In genomic region chr4:116980436-116980835, GRCh38 we compare ENCODE assay signal across 7 cellular contexts.
DNase-seq lines count a peak whose midpoint lies in the region; ATAC-seq, FAIRE-seq and TF ChIP-seq lines count a peak whose summit lies in the region.
"Not testable (repeated sequence)": the region's sequence is repeated elsewhere in the genome, so short reads cannot be mapped to it uniquely, and the experiment has no call there.

No MANE protein-coding gene starts in this region.

- H2AK5ac ChIP-seq in neuronal stem cell (ENCODE audit: low read depth, low read length) = not testable (repeated sequence)

- not testable (repeated sequence) for H4K91ac ChIP-seq in neuronal stem cell (ENCODE audit: low read depth, low read length, poor library complexity)

- not testable (repeated sequence) for H2BK5ac ChIP-seq in neuronal stem cell (ENCODE audit: low read length)

- not testable (repeated sequence) for H3K14ac ChIP-seq in neuronal stem cell (ENCODE audit: low read length)

- H3K27ac ChIP-seq in PC-3 (ENCODE audit: low read length) = peak overlapping the region; percentile 51
- H3K27ac ChIP-seq in WERI-Rb-1; colonic mucosa; neuronal stem cell (replicated peaks; ENCODE audit: low read length): not testable (repeated sequence)

- not testable (repeated sequence) for H3K79me1 ChIP-seq in neuronal stem cell (ENCODE audit: low read depth, low read length)

- not testable (repeated sequence) for H3K9ac ChIP-seq in PC-3 (ENCODE audit: low read length); colonic mucosa (ENCODE audit: low read depth in 2 of 2, low read length in 2 of 2); neuronal stem cell (ENCODE audit: low read depth, low read length, poor library complexity)

- peak; percentile 44 for FAIRE-seq in D721Med (lab: Jason Lieb, UNC)

- peak overlapping the region; percentile 36; the same call in 1 of the 2 replicates for H3K4me3 ChIP-seq in PC-3 (ENCODE audit: low read length)
- not testable (repeated sequence) for H3K4me3 ChIP-seq in WERI-Rb-1 (ENCODE audit: low read depth, low read length); colonic mucosa; kidney epithelial cell (ENCODE audit: low read depth, low read length); neuronal stem cell (ENCODE audit: low read length in 2 of 2)

- intact Hi-C loops in PC-3 (cut with micrococcal nuclease); colonic mucosa (cut with DNase I): not testable (repeated sequence)

- no CpG with 5 or more reads among the region's 12 CpGs for WGBS in neuronal stem cell (ENCODE audit: extremely low coverage in 2 of 2, insufficient read length in 2 of 2, insufficient replicate concordance in 1 of 2), 2 donors

- not testable (repeated sequence) for DNase-seq in D721Med (ENCODE audit: insufficient read length, low spot score); neuronal stem cell (ENCODE audit: low spot score)
- DNase-seq in HT-29 (ENCODE audit: low spot score) (peak; percentile 86), PC-3 (peak; percentile 83), WERI-Rb-1 (peak; percentile 75), colonic mucosa (peak; percentile 74), kidney epithelial cell (ENCODE audit: low read depth) (peak; percentile 14)

- TF ChIP-seq CTCF in D721Med (IDR thresholded peaks at IDR 0.05; ENCODE audit: insufficient read depth, missing control alignments); PC-3 (conservative IDR thresholded peaks at IDR 0.05; ENCODE audit: low read depth, low read length); WERI-Rb-1 (IDR thresholded peaks at IDR 0.05; ENCODE audit: low read depth, low read length); colonic mucosa (IDR thresholded peaks at IDR 0.05); kidney epithelial cell (IDR thresholded peaks at IDR 0.05; ENCODE audit: insufficient read depth, low read length, poor library complexity, severe bottlenecking): not testable (repeated sequence)

- H3K79me2 ChIP-seq in PC-3 (ENCODE audit: low read length) = not testable (repeated sequence)

- not testable (repeated sequence) for H3K4ac ChIP-seq in neuronal stem cell (ENCODE audit: low read length)

- POLR2A ChIA-PET in PC-3 (lab: Charles Lee; ENCODE audit: unreplicated experiment) = not testable (repeated sequence)

- H3K4me1 ChIP-seq in PC-3 (ENCODE audit: insufficient read depth, low read length) = peaks cover 14% of the 10 kb centered on the region
- not testable (repeated sequence) for H3K4me1 ChIP-seq in colonic mucosa
- peaks cover 0 to 10% of the 10 kb centered on the region in 2 donors for H3K4me1 ChIP-seq in neuronal stem cell (ENCODE audit: control insufficient read depth in 2 of 2, insufficient read depth in 1 of 2, low read depth in 1 of 2, low read length in 2 of 2)

- H4K8ac ChIP-seq in neuronal stem cell (ENCODE audit: low read depth, low read length) = not testable (repeated sequence)

- peak; percentile 68 for ATAC-seq in PC-3

- peak overlapping the region; percentile 33; the same call in 1 of the 2 replicates for H2AFZ ChIP-seq in PC-3 (ENCODE audit: low read length)
- H2AFZ ChIP-seq in neuronal stem cell (ENCODE audit: low read length) = peak overlapping the region; percentile 82

- H2BK15ac ChIP-seq in neuronal stem cell (ENCODE audit: low read length) = not testable (repeated sequence)

- not testable (repeated sequence) for H3F3A ChIP-seq in PC-3 (ENCODE audit: low read length, unreplicated experiment)

- H3K27me3 ChIP-seq in PC-3 (ENCODE audit: low read length); WERI-Rb-1 (ENCODE audit: insufficient read depth, low read depth, severe bottlenecking); colonic mucosa; kidney epithelial cell (ENCODE audit: control insufficient read depth, insufficient read depth, low read length); neuronal stem cell (ENCODE audit: control insufficient read depth in 3 of 3, insufficient read depth in 3 of 3, low read depth in 1 of 3, low read length in 3 of 3): not testable (repeated sequence)

- not testable (repeated sequence) for H2BK120ac ChIP-seq in neuronal stem cell (ENCODE audit: low read depth, low read length)

- not testable (repeated sequence) for H2BK12ac ChIP-seq in neuronal stem cell (ENCODE audit: low read length)

- not testable (repeated sequence) for BruUV-seq in PC-3 (replicated peaks; lab: Mats Ljungman, UMichigan)

- H3K9me3 ChIP-seq in PC-3 (ENCODE audit: low read length); WERI-Rb-1 (ENCODE audit: severe bottlenecking); colonic mucosa; neuronal stem cell (replicated peaks in 1 of 2; ENCODE audit: control insufficient read depth in 2 of 2, insufficient read depth in 1 of 2, low read depth in 1 of 2, low read length in 2 of 2): not testable (repeated sequence)

- CTCF ChIA-PET in PC-3 (lab: Charles Lee) = not testable (repeated sequence)

- not testable (repeated sequence) for H3K36me3 ChIP-seq in PC-3 (ENCODE audit: low read depth, low read length); WERI-Rb-1; colonic mucosa; kidney epithelial cell (ENCODE audit: control insufficient read depth, insufficient read depth, low read length); neuronal stem cell (replicated peaks in 1 of 2; ENCODE audit: control insufficient read depth in 2 of 2, insufficient read depth in 2 of 2, low read length in 2 of 2)

- H4K20me1 ChIP-seq in PC-3 (ENCODE audit: low read length) = not testable (repeated sequence)

- not testable (repeated sequence) for H3K23ac ChIP-seq in neuronal stem cell (ENCODE audit: low read depth, low read length, poor library complexity)

- H3K4me2 ChIP-seq in PC-3 (ENCODE audit: low read length) = peak overlapping the region; percentile 51
- not testable (repeated sequence) for H3K4me2 ChIP-seq in neuronal stem cell (ENCODE audit: insufficient read depth, low read length, poor library complexity, severe bottlenecking)

- H3K18ac ChIP-seq in neuronal stem cell (ENCODE audit: low read length) = not testable (repeated sequence)

- not testable (repeated sequence) for H3K9me2 ChIP-seq in PC-3 (replicated peaks; ENCODE audit: low read length)
